ENCODE assay signal across 1 cellular context in the genomic region with DNA sequence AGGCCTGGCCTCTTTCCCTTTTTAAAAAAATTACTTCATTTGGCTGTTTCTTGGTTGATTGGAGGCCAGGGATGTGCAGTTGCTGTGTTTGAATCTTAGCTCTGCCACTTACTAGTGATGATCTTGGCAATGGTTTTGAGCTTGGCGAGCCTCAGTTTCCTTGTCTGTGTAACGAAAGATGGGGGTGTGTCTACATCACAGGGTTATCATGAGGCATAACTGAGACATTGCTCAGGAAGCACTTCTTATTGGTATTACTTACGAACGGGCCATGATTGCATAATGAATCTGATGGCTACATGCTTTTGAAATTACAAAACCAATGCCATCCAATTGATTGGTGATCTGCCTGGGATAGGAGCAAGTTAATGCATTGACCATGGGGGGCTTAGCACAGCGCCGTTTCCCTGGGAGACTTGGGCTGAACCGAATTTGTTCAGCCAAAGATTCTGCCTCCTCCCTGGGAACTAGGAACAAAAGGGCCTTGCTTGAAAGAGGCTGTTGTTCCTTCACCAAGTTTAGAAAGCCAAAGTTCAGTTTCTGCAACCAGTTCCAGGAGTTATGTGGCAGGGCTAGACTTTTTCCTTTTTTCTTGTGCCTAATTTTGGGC.
TF ChIP-seq lines count a peak whose summit lies in the region.

No MANE protein-coding gene starts in this region.

TF ChIP-seq in IMR-90, 13 proteins besides CTCF, POLR2A, EP300 and RAD21 (continued from another document):
- TF ChIP-seq BHLHE40 (IDR thresholded peaks at IDR 0.05; ENCODE audit: low read depth, low read length) (no peak), SMC3 (IDR thresholded peaks at IDR 0.05; ENCODE audit: low read depth, low read length) (no peak)
